8 cellular contexts compared by ENCODE assay signal in genomic region chr11:46360878-46361277, GRCh38. TPM values are rescaled to one million over a fixed set of nuclear protein-coding genes. Genes with fewer than 3 reads are reported as not detected.
DNase-seq lines count a peak whose midpoint lies in the region; ATAC-seq and TF ChIP-seq lines count a peak whose summit lies in the region.

No MANE protein-coding gene starts in this region.

- no peaks in the 10 kb centered on the region for H3K9me2 ChIP-seq in SU-DHL-6 (replicated peaks; ENCODE audit: insufficient read depth, low read length)

- peak in 1 of 2 donors; percentile 3 for DNase-seq in heart right ventricle
- DNase-seq in left cardiac atrium: no peak
- DNase-seq in left lung: peak in 1 of 2 donors; percentile 47
- DNase-seq in upper lobe of right lung: no peak
- no peak for DNase-seq in cerebellar cortex (ENCODE audit: low spot score)

- H3K27me3 ChIP-seq in heart right ventricle (no peaks in the 10 kb centered on the region), SU-DHL-6 (ENCODE audit: low read length) (no peaks in the 10 kb centered on the region), left lung (no peaks in the 10 kb centered on the region), upper lobe of right lung (no peaks in the 10 kb centered on the region)

- TF ChIP-seq CTCF in heart right ventricle (IDR thresholded peaks at IDR 0.05) (no peak), SU-DHL-6 (IDR thresholded peaks at IDR 0.05; ENCODE audit: insufficient read depth, low read length, poor library complexity, severe bottlenecking) (no peak), left lung (IDR thresholded peaks at IDR 0.05) (no peak), upper lobe of right lung (IDR thresholded peaks at IDR 0.05) (no peak)

- peak overlapping the region; percentile 68 to 97 (median 93) for H3K27ac ChIP-seq in heart right ventricle
- no peak overlapping the region for H3K27ac ChIP-seq in SU-DHL-6 (ENCODE audit: low read depth, low read length)
- H3K27ac ChIP-seq in left lung: peak overlapping the region; percentile 72 to 94
- peak overlapping the region; percentile 86 for H3K27ac ChIP-seq in upper lobe of right lung

- no peak overlapping the region for H3K4me2 ChIP-seq in SU-DHL-6 (ENCODE audit: low read depth, low read length, poor library complexity, severe bottlenecking)

- ATAC-seq in heart right ventricle (no peak), left cardiac atrium (no peak), left lung (peak; percentile 9), upper lobe of right lung (peak; percentile 15), HG03521 (IDR thresholded peaks at IDR 0.05; ENCODE audit: unreplicated experiment) (no peak), HG03342 (IDR thresholded peaks at IDR 0.05; ENCODE audit: unreplicated experiment) (no peak)

- H3K36me3 ChIP-seq in heart right ventricle: peaks cover 0 to 30% (median 0%) of the 10 kb centered on the region in 9 donors
- no peaks in the 10 kb centered on the region for H3K36me3 ChIP-seq in SU-DHL-6 (ENCODE audit: low read length)
- peaks cover 0 to 15% of the 10 kb centered on the region in 2 donors for H3K36me3 ChIP-seq in left lung
- H3K36me3 ChIP-seq in upper lobe of right lung: peaks cover 4% of the 10 kb centered on the region

- no peaks in the 10 kb centered on the region for H4K20me1 ChIP-seq in SU-DHL-6 (ENCODE audit: low read depth, low read length)

- no peaks in the 10 kb centered on the region for H3K9me3 ChIP-seq in heart right ventricle
- no peaks in the 10 kb centered on the region for H3K9me3 ChIP-seq in SU-DHL-6 (ENCODE audit: insufficient read depth, low read length)
- H3K9me3 ChIP-seq in left lung: no peaks in the 10 kb centered on the region
- no peaks in the 10 kb centered on the region for H3K9me3 ChIP-seq in upper lobe of right lung

- 0 out of 2 replicates have a peak overlapping the region, but pooled peaks have one; percentile 2 for H3K9ac ChIP-seq in SU-DHL-6 (ENCODE audit: low read length)

- intact Hi-C loops in heart right ventricle (cut with DNase I): loop anchor here in 1 of 10 donors (5.0 kb wide), 1 partner anchor 124 kb away; no protein-coding TSS in a partner anchor
- intact Hi-C loops in left cardiac atrium (cut with DNase I): no loop called here
- intact Hi-C loops in left lung (cut with DNase I): no loop called here
- intact Hi-C loops in upper lobe of right lung (cut with DNase I): no loop called here

- WGBS in heart right ventricle, 2 donors: 50% methylated on average over 7 of the region's 7 CpGs

- H3F3A ChIP-seq in SU-DHL-6 (ENCODE audit: insufficient read depth): no peaks in the 10 kb centered on the region

- H3K79me2 ChIP-seq in SU-DHL-6 (ENCODE audit: insufficient read depth, low read length): peaks cover 10% of the 10 kb centered on the region; the same call in 1 of the 2 replicates

- no peak overlapping the region for H2AFZ ChIP-seq in SU-DHL-6 (ENCODE audit: low read depth, low read length, severe bottlenecking)

- H3K4me3 ChIP-seq in heart right ventricle (peak overlapping the region in 9 of 10 donors; percentile 31 to 60 (median 57)), SU-DHL-6 (ENCODE audit: insufficient read depth, low read length, poor library complexity, severe bottlenecking) (no peak overlapping the region), left lung (peak overlapping the region in 1 of 2 donors; percentile 38), upper lobe of right lung (peak overlapping the region; percentile 36)

- peaks cover 25 to 86% (median 54%) of the 10 kb centered on the region in 9 donors for H3K4me1 ChIP-seq in heart right ventricle
- peaks cover 17 to 88% of the 10 kb centered on the region in 2 donors for H3K4me1 ChIP-seq in left lung
- peaks cover 47% of the 10 kb centered on the region for H3K4me1 ChIP-seq in upper lobe of right lung

RNA-seq across cellular contexts. Expression of gene DGKZ, which starts 13.6 kb away (rescaled TPM):
- total RNA-seq in heart right ventricle: 10 to 100 TPM; 46.4 to 77.9 (median 60.1) TPM
- 100 to 1,000 TPM in 1 of 2 donors, 10 to 100 TPM in 1; 31.9 to 107 TPM for polyA plus RNA-seq in heart right ventricle
- total RNA-seq in left cardiac atrium: 10 to 100 TPM; 80.2 to 91.8 TPM
- 10 to 100 TPM; 40.5 to 65.1 TPM for total RNA-seq in left lung
- total RNA-seq in upper lobe of right lung: 50.4 TPM

RNA-seq across cellular contexts. Expression of gene MDK, which starts 20.6 kb away (rescaled TPM):
- total RNA-seq in heart right ventricle (10 to 100 TPM in 2 of 10 donors, 1 to 10 TPM in 8; 3.6 to 16.5 (median 5.3) TPM), left cardiac atrium (10 to 100 TPM; 11.0 to 15.2 TPM), left lung (100 to 1,000 TPM in 1 of 2 donors, 10 to 100 TPM in 1; 15.4 to 121 TPM), upper lobe of right lung (24.7 TPM)
- 1 to 10 TPM; 3.7 to 8.2 TPM for polyA plus RNA-seq in heart right ventricle

RNA-seq across cellular contexts. Expression of gene CHRM4, which starts 30.7 kb away (rescaled TPM):
- total RNA-seq in heart right ventricle: under 1 TPM in 2 of 10 donors, not detected in 8; 0.30 to 0.32 TPM
- under 1 TPM in 1 of 2 donors, not detected in 1; 0.03 TPM for polyA plus RNA-seq in heart right ventricle
- total RNA-seq in left cardiac atrium: under 1 TPM in 1 of 2 donors, not detected in 1; 0.21 TPM
- not detected for total RNA-seq in left lung
- total RNA-seq in upper lobe of right lung: 0.35 TPM

Comparison
In these comparisons a context has a peak if more than half of its experiments do, and no peak if none do; other contexts are left out.
1. ATAC-seq: peak in left lung (single experiment) and upper lobe of right lung (single experiment); none in heart right ventricle (0 of 8), left cardiac atrium (0 of 2), HG03521 (single experiment) and HG03342 (single experiment).